ENCODE assay signal across 24 cellular contexts in genomic region chr13:74570834-74571233, GRCh38.
DNase-seq lines count a peak whose midpoint lies in the region; ATAC-seq, FAIRE-seq and TF ChIP-seq lines count a peak whose summit lies in the region.
"Had no signal": no experiment of that assay in that cellular context is flagged by ENCODE, and none has a peak within 500 bp of the region (broad histone marks: within the 10 kb centered on the region; RNA-seq: fewer than 3 reads in every experiment).

No MANE protein-coding gene starts in this region.

- in situ Hi-C loops in K562 (cut with MboI), result no loop called here

- H3K9me3 ChIP-seq in K562 (replicated peaks; ENCODE audit: control insufficient read depth, insufficient read depth, low read depth, low read length), result no peaks in the 10 kb centered on the region
- H3K9me3 ChIP-seq: HAP-1, tibial nerve had no signal

- DNase-seq in LoVo (ENCODE audit: low spot score) (peak; percentile 32), K562 (ENCODE audit: extremely low read depth in 1 of 4, low spot score in 3 of 4) (no peak), fibroblast of pulmonary artery (ENCODE audit: low read depth) (peak; percentile 44), smooth muscle cell of the brain vasculature (ENCODE audit: low read depth, low spot score) (peak; percentile 41)
- DNase-seq in stimulated activated CD8-positive, alpha-beta memory T cell treated with anti-CD3 and anti-CD28 coated beads, Interleukin-4, amount 100 ng/mL, for 48 hours, result no peak
- DNase-seq: activated CD8-positive, alpha-beta T cell treated with anti-CD3 and anti-CD28 coated beads for 36 hours; activated T-cell treated with anti-CD3 and anti-CD28 coated beads, Interleukin-2, amount 50 U/mL, for 1 hour; anterior cingulate cortex; dermis blood vessel endothelial cell; DMS79; Karpas-422; NCI-H1105; NCI-H2107; NCI-H510A; NK-92 treated with Interleukin-12 subunit alpha and Interleukin-12 subunit beta, amount 100 ng/mL, for 24 hours; stimulated activated CD4-positive, alpha-beta T cell treated with anti-CD3 and anti-CD28 coated beads, Interleukin-2, amount 100 ng/mL, for 48 hours; T-helper 2 cell had no signal

- H3K27me3 ChIP-seq in K562 (ENCODE audit: control insufficient read depth in 2 of 2, insufficient read depth in 2 of 2, low read length in 2 of 2), result no peaks in the 10 kb centered on the region
- H3K27me3 ChIP-seq: tibial nerve had no signal

- BruUV-seq in K562 (replicated peaks; lab: Mats Ljungman, UMichigan), result no TSS peak

- no peaks in the 10 kb centered on the region for H3K36me3 ChIP-seq in K562 (ENCODE audit: control insufficient read depth, insufficient read depth, low read length)
- H3K36me3 ChIP-seq: HAP-1, tibial nerve, WERI-Rb-1 had no signal

- no peaks in the 10 kb centered on the region; a peak in 1 of 5 replicates for H3K4me1 ChIP-seq in K562 (replicated peaks in 1 of 2; ENCODE audit: control insufficient read depth in 2 of 2, insufficient read depth in 2 of 2, low read length in 2 of 2)
- H3K4me1 ChIP-seq: HAP-1 had no signal

- ATAC-seq in K562 (no peak), GM21381 (IDR thresholded peaks at IDR 0.05; ENCODE audit: unreplicated experiment) (no peak), GM18517 (IDR thresholded peaks at IDR 0.05; ENCODE audit: unreplicated experiment) (no peak)
- ATAC-seq: activated CD8-positive, alpha-beta T cell treated with anti-CD3 and anti-CD28 coated beads for 36 hours had no signal

- H3K9ac ChIP-seq in K562 (ENCODE audit: insufficient read depth in 1 of 2, low read depth in 2 of 2, low read length in 2 of 2), result no peak overlapping the region

- H3K9me1 ChIP-seq in K562 (ENCODE audit: control insufficient read depth, insufficient read depth, low read length), result no peaks in the 10 kb centered on the region

- FAIRE-seq in K562 (lab: Jason Lieb, UNC), result no peak
- FAIRE-seq: HTR-8/SVneo, RCC 7860 had no signal

- H3K4me2 ChIP-seq in K562 (ENCODE audit: insufficient read depth, low read length), result no peak overlapping the region

- CTCF ChIA-PET in K562 (lab: Yijun Ruan, JAX; ENCODE audit: low intra/inter-chr PET ratio), result no interaction called here

- POLR2A ChIA-PET in K562 (lab: Yijun Ruan, JAX), result no interaction called here

- WGBS in K562 (ENCODE audit: insufficient coverage, low coverage, missing lambda C conversion rate), result 0% methylated on average over 2 of the region's 2 CpGs

- no peaks in the 10 kb centered on the region for H3K79me2 ChIP-seq in K562 (ENCODE audit: control insufficient read depth, insufficient read depth, low read length)

- TF ChIP-seq CTCF in K562 (IDR thresholded peaks at IDR 0.05 in 2 of 3, conservative IDR thresholded peaks at IDR 0.05 in 1 of 3; ENCODE audit: insufficient read depth in 2 of 3, low read depth in 1 of 3, low read length in 3 of 3), result no peak
- no peak for TF ChIP-seq CTCF in fibroblast of pulmonary artery (IDR thresholded peaks at IDR 0.05; ENCODE audit: low read length, missing control alignments)

- no peak overlapping the region for H2AFZ ChIP-seq in K562 (ENCODE audit: low read depth, low read length)

- no peak for TF ChIP-seq RAD21 in K562 (CRISPR knock-in tag; conservative IDR thresholded peaks at IDR 0.05 in 1 of 2, IDR thresholded peaks at IDR 0.05 in 1 of 2)

- no peak overlapping the region for H3K4me3 ChIP-seq in K562
- no peak overlapping the region for H3K4me3 ChIP-seq in fibroblast of pulmonary artery (replicated peaks; ENCODE audit: low read depth, low read length)
- H3K4me3 ChIP-seq: HAP-1, tibial nerve had no signal

- TF ChIP-seq POLR2A in K562 (conservative IDR thresholded peaks at IDR 0.05), result no peak

- no peak overlapping the region for H3K27ac ChIP-seq in K562 (ENCODE audit: extremely low read depth, low read depth, low read length)
- H3K27ac ChIP-seq: tibial nerve had no signal

- no peak for TF ChIP-seq EP300 in K562 (IDR thresholded peaks at IDR 0.05; ENCODE audit: low read length)

- H4K20me1 ChIP-seq in K562 (replicated peaks; ENCODE audit: control insufficient read depth, insufficient read depth, low read length), result no peaks in the 10 kb centered on the region

- intact Hi-C loops in K562 (cut with micrococcal nuclease), result no loop called here

TF ChIP-seq in K562, 482 proteins besides CTCF, POLR2A, EP300 and RAD21 (continues in another document):
- TF ChIP-seq KLF16 (IDR thresholded peaks at IDR 0.05) (no peak), FOXJ2 (tag; IDR thresholded peaks at IDR 0.05) (no peak), TRIM24 (IDR thresholded peaks at IDR 0.05) (peak in 1 of 2 experiments; percentile 11; a peak in 1 of 4 replicates), BRF2 (IDR thresholded peaks at IDR 0.05; ENCODE audit: borderline replicate concordance, insufficient read depth, insufficient read length) (no peak), TRIM25 (IDR thresholded peaks at IDR 0.05; ENCODE audit: borderline replicate concordance) (no peak), SIRT6 (IDR thresholded peaks at IDR 0.05; ENCODE audit: low read depth, low read length) (no peak), ZNF589 (CRISPR knock-in tag; IDR thresholded peaks at IDR 0.05; ENCODE audit: low read depth) (peak; percentile 49; the same call in 1 of the 2 replicates), ARID3B (CRISPR knock-in tag; IDR thresholded peaks at IDR 0.05; ENCODE audit: borderline replicate concordance) (no peak), ZBTB34 (CRISPR knock-in tag; IDR thresholded peaks at IDR 0.05) (no peak), ZBED1 (IDR thresholded peaks at IDR 0.05) (no peak), MYC (IDR thresholded peaks at IDR 0.05; ENCODE audit: low read depth, low read length) (no peak), MYC (CRISPR knock-in tag; IDR thresholded peaks at IDR 0.05; ENCODE audit: borderline replicate concordance, low read depth) (no peak)

Comparison
In these comparisons a context has a peak if more than half of its experiments do, and no peak if none do; other contexts are left out.
1. DNase-seq: peak in LoVo (single experiment), fibroblast of pulmonary artery (single experiment) and smooth muscle cell of the brain vasculature (single experiment); none in K562 (0 of 4) and stimulated activated CD8-positive, alpha-beta memory T cell treated with anti-CD3 and anti-CD28 coated beads, Interleukin-4, amount 100 ng/mL, for 48 hours (single experiment).